ENCODE assay signal across 10 cellular contexts in genomic region chrX:136780241-136780640, GRCh38. TPM values are rescaled to one million over a fixed set of nuclear protein-coding genes. Genes with fewer than 3 reads are reported as not detected.
DNase-seq lines count a peak whose midpoint lies in the region; ATAC-seq and TF ChIP-seq lines count a peak whose summit lies in the region.
"Had no signal": no experiment of that assay in that cellular context is flagged by ENCODE, and none has a peak within 500 bp of the region (broad histone marks: within the 10 kb centered on the region; RNA-seq: fewer than 3 reads in every experiment).

No MANE protein-coding gene starts in this region.

- intact Hi-C loops in heart right ventricle (cut with DNase I): no loop called here
- intact Hi-C loops in left ventricle myocardium superior (cut with micrococcal nuclease): no loop called here
- intact Hi-C loops in left lung (cut with DNase I): no loop called here
- intact Hi-C loops in upper lobe of right lung (cut with DNase I): no loop called here

- H3K4me3 Mint-ChIP-seq in T-cell: peak overlapping the region; percentile 87 to 93 (median 93)

- peak overlapping the region in 9 of 10 donors; percentile 32 to 86 (median 71) for H3K27ac ChIP-seq in heart right ventricle
- peak overlapping the region; percentile 10 to 83 for H3K27ac ChIP-seq in left lung
- H3K27ac ChIP-seq in upper lobe of right lung: peak overlapping the region; percentile 77

- no peak for TF ChIP-seq CTCF in heart right ventricle (IDR thresholded peaks at IDR 0.05)
- TF ChIP-seq CTCF in left lung (IDR thresholded peaks at IDR 0.05): no peak
- no peak for TF ChIP-seq CTCF in upper lobe of right lung (IDR thresholded peaks at IDR 0.05)

- WGBS in heart right ventricle, 2 donors: 30 to 59% methylated on average over 2 of the region's 2 CpGs

- H3K36me3 ChIP-seq in heart right ventricle (no peaks in the 10 kb centered on the region), left lung (no peaks in the 10 kb centered on the region), upper lobe of right lung (no peaks in the 10 kb centered on the region)

- H3K36me3 Mint-ChIP-seq in T-cell: peaks cover 10% of the 10 kb centered on the region

- POLR2A ChIA-PET in T-cell (lab: Charles Lee): interaction anchor here in 1 of 2 donors (1.3 kb wide), 2 partner anchors 92 to 101 kb away, joined by 3 to 5 read pairs; partner anchors contain the start of gene RBMX

- H3K4me1 ChIP-seq in heart right ventricle (peaks cover 0 to 24% (median 7%) of the 10 kb centered on the region in 9 donors), left lung (peaks cover 0 to 12% of the 10 kb centered on the region in 2 donors), upper lobe of right lung (no peaks in the 10 kb centered on the region)
- H3K4me1 ChIP-seq: Caco-2 had no signal

- peaks cover 0 to 10% of the 10 kb centered on the region in 2 donors for H3K27me3 Mint-ChIP-seq in T-cell

- no peak for DNase-seq in heart right ventricle
- DNase-seq in left ventricle myocardium superior: no peak
- DNase-seq in T-cell: no peak
- DNase-seq in left lung: no peak
- DNase-seq in upper lobe of right lung: no peak
- DNase-seq in stimulated activated CD4-positive, alpha-beta T cell treated with anti-CD3 and anti-CD28 coated beads, Interleukin-4, amount 100 ng/mL, for 4 hours: no peak
- DNase-seq in NCI-H2227 (lab: John Stamatoyannopoulos, UW; ENCODE audit: unreplicated experiment): no peak
- DNase-seq: Caco-2, NCI-H524 treated with DMSO at 0.1 percent for 48 hours had no signal

- peaks cover 63 to 74% (median 64%) of the 10 kb centered on the region in 3 donors for H3K4me1 Mint-ChIP-seq in T-cell

- ATAC-seq in heart right ventricle: no peak
- ATAC-seq in left ventricle myocardium superior: no peak
- no peak for ATAC-seq in T-cell (replicated peaks in 1 of 4)
- no peak for ATAC-seq in left lung
- ATAC-seq in upper lobe of right lung: no peak
- ATAC-seq in GM21786 (IDR thresholded peaks at IDR 0.05; ENCODE audit: unreplicated experiment): no peak

- no peaks in the 10 kb centered on the region for H3K9me3 ChIP-seq in heart right ventricle
- no peaks in the 10 kb centered on the region for H3K9me3 ChIP-seq in left lung
- no peaks in the 10 kb centered on the region for H3K9me3 ChIP-seq in upper lobe of right lung
- H3K9me3 ChIP-seq: Caco-2 had no signal

- CTCF ChIA-PET in T-cell (lab: Charles Lee): interaction anchor here in 1 of 2 donors (1.3 kb wide), 1 partner anchor 27 kb away, joined by 3 read pairs; no protein-coding TSS in a partner anchor

- peak overlapping the region; percentile 90 to 98 for H3K27ac Mint-ChIP-seq in T-cell

- no peaks in the 10 kb centered on the region for H3K27me3 ChIP-seq in heart right ventricle
- no peaks in the 10 kb centered on the region for H3K27me3 ChIP-seq in left lung
- H3K27me3 ChIP-seq in upper lobe of right lung: no peaks in the 10 kb centered on the region

- no peaks in the 10 kb centered on the region for H3K9me3 Mint-ChIP-seq in T-cell

- H3K4me3 ChIP-seq in heart right ventricle (peak overlapping the region in 9 of 10 donors; percentile 10 to 53 (median 47)), left lung (peak overlapping the region in 1 of 2 donors; percentile 29), upper lobe of right lung (peak overlapping the region; percentile 47)

RNA-seq across cellular contexts. Expression of gene ARHGEF6, which starts 0.5 kb away (rescaled TPM):
- total RNA-seq in heart right ventricle (10 to 100 TPM; 39.5 to 88.0 (median 52.2) TPM), left ventricle myocardium superior (44.2 TPM), T-cell (10 to 100 TPM; 63.4 to 79.9 (median 72.9) TPM), left lung (10 to 100 TPM; 11.9 to 18.0 TPM), upper lobe of right lung (42.8 TPM)
- 10 to 100 TPM; 15.3 to 16.5 TPM for polyA plus RNA-seq in heart right ventricle
- total RNA-seq: Caco-2 had no signal
